26 cellular contexts compared by ENCODE assay signal in the genomic region with DNA sequence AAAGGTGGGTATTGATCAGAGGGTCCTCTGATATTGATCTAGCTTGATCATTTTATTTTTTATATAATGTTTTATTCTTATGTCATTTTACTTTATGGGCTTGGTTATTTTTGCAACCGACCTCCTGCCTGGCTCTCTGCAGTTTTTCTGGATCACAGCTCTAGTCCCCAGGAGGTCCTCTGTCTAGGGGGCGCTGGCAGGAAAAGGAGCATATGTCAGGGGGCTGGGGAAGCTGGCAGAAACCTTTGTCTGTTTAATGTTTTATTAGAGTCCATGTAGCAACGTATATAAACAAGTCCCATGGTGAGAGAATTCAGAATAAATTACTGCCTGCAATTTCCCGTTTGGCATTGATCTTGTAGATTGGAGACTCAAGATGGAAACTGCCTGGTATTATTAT.
"Had no signal": no experiment of that assay in that cellular context is flagged by ENCODE, and none has a peak within 500 bp of the region (broad histone marks: within the 10 kb centered on the region; RNA-seq: fewer than 3 reads in every experiment).

No MANE protein-coding gene starts in this region.

- H3K9me3 ChIP-seq: adrenal gland, gastroesophageal sphincter, stomach, tibial artery had no signal

- ATAC-seq: gastroesophageal sphincter; naive thymus-derived CD8-positive, alpha-beta T cell; right cardiac atrium; stimulated activated naive B cell treated with anti-CD40 and anti-IgM and Interleukin-4, amounts not matched to agents 10 μg/mL and 1 μg/mL and 100 μg/mL, for 72 hours had no signal

- H3K4me1 ChIP-seq: adrenal gland, gastroesophageal sphincter, heart left ventricle, stomach, tibial artery had no signal

- FAIRE-seq: kidney had no signal

- H3K27me3 ChIP-seq: adrenal gland, cardiac muscle cell, dorsolateral prefrontal cortex, gastroesophageal sphincter, heart left ventricle, stomach, tibial artery had no signal

- H3K27ac ChIP-seq: adrenal gland, cardiac muscle cell, coronary artery, dorsolateral prefrontal cortex, gastroesophageal sphincter, heart left ventricle, stomach, tibial artery had no signal

- DNase-seq: activated B cell treated with CpG ODN at 0.5 μM for 24 hours; activated CD4-positive, alpha-beta T cell treated with anti-CD3 and anti-CD28 coated beads, Interleukin-2, amount 50 U/mL, for 1 hour; activated effector memory CD4-positive, alpha-beta T cell treated with Interleukin-2 at 50 U/mL for 16 hours; activated naive CD4-positive, alpha-beta T cell treated with Interleukin-2 at 50 U/mL for 16 hours; activated naive CD8-positive, alpha-beta T cell treated with anti-CD3 and anti-CD28 coated beads for 36 hours; activated T-cell treated with anti-CD3 and anti-CD28 coated beads for 4 hours; adrenal gland; aorta; dorsolateral prefrontal cortex; effector memory CD4-positive, alpha-beta T cell; erythroblast; heart left ventricle; hypothalamus; immature natural killer cell; kidney; midbrain; naive thymus-derived CD8-positive, alpha-beta T cell; right cardiac atrium; stimulated activated CD4-positive, alpha-beta T cell treated with anti-CD3 and anti-CD28 coated beads, Interleukin-15, amount 100 ng/mL, for 24 hours; stimulated activated CD4-positive, alpha-beta T cell treated with anti-CD3 and anti-CD28 coated beads, Interleukin-2, amount 100 ng/mL, for 24 hours; stimulated activated naive B cell treated with anti-CD40 and anti-IgM and Interleukin-4, amounts not matched to agents 10 μg/mL and 1 μg/mL and 100 μg/mL, for 72 hours; stomach; tibial artery had no signal

- H3K4me3 ChIP-seq: adrenal gland, cardiac muscle cell, coronary artery, dorsolateral prefrontal cortex, gastroesophageal sphincter, heart left ventricle, stomach, tibial artery had no signal

- H3K36me3 ChIP-seq: adrenal gland, cardiac muscle cell, gastroesophageal sphincter, heart left ventricle, stomach, tibial artery had no signal
